ENCODE assay signal across 17 cellular contexts in the genomic region with DNA sequence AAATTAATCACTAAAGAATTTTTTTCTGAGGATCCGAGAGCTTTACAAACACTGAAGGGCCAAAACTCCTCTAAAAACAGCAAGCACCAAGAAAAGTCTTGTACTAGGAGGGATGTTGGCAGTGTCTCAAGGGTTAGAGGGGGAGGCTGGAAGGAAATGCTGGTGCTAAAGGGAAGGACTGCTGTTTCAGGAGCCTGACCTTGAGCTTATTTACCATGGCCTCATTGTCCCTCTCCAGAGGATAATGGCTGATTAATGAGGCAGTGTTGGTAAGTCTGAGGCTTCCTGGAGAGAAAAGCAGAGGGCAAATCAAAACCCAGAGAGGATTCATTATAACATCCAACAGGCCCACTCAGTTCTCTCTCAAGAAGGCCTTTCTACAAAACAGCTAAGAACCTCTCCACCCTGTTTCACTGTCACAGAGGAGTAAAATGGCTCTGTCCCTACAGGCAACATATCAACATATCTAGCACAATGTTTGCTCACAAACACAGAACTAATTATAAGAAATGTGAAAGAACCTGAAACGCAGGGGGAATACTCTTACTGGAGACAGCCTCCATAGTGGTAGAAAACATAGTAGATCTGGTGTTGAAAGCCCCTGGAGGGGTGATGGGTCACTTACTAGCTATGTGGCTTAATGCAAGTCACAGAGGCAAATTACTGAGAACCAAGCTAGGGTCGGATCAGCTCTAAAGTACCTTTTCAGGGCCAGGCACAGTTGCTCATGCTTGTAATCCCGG. TPM values are rescaled to one million over a fixed set of nuclear protein-coding genes. Genes with fewer than 3 reads are reported as not detected.
DNase-seq lines count a peak whose midpoint lies in the region; ATAC-seq lines count a peak whose summit lies in the region.
"Had no signal": no experiment of that assay in that cellular context is flagged by ENCODE, and none has a peak within 500 bp of the region (broad histone marks: within the 10 kb centered on the region; RNA-seq: fewer than 3 reads in every experiment).

No MANE protein-coding gene starts in this region.

- no peaks in the 10 kb centered on the region for H3K9me3 ChIP-seq in mesodermal cell (ENCODE audit: control insufficient read depth, low read length)
- no peaks in the 10 kb centered on the region for H3K9me3 ChIP-seq in T-helper 17 cell (ENCODE audit: control insufficient read depth, low read length, poor library complexity, severe bottlenecking)

- DNase-seq in NCI-H146 (lab: John Stamatoyannopoulos, UW) (peak; percentile 49), NCI-H146 treated with DMSO at 0.1 percent for 48 hours (lab: John Stamatoyannopoulos, UW; ENCODE audit: unreplicated experiment) (no peak), dermis blood vessel endothelial cell (peak; percentile 89), T-helper 17 cell (no peak)
- DNase-seq: activated CD8-positive, alpha-beta T cell treated with anti-CD3 and anti-CD28 coated beads for 36 hours; NCI-H2081 treated with DMSO at 0.1 percent for 48 hours; nucleus accumbens; T-helper 2 cell had no signal

- no peak overlapping the region for H3K4me3 Mint-ChIP-seq in T-helper 17 cell
- H3K4me3 Mint-ChIP-seq: activated CD8-positive, alpha-beta T cell treated with anti-CD3 and anti-CD28 coated beads for 36 hours had no signal

- no peak overlapping the region for H3K4me3 ChIP-seq in mesodermal cell (ENCODE audit: extremely low read depth, insufficient read depth, low read length, poor library complexity, severe bottlenecking)
- H3K4me3 ChIP-seq: K562 had no signal

- peaks cover 7% of the 10 kb centered on the region for H3K36me3 Mint-ChIP-seq in T-helper 17 cell (ENCODE audit: low read depth)
- H3K36me3 Mint-ChIP-seq: activated naive CD4-positive, alpha-beta T cell treated with anti-CD3 and anti-CD28 coated beads, Interleukin-2, amount 50 U/mL, for 72 hours had no signal

- 94 to 97% methylated on average over 2 to 3 of the region's 4 CpGs for WGBS in mesodermal cell (ENCODE audit: insufficient coverage in 2 of 2), 2 experiments

- peak overlapping the region; percentile 23 for H3K27ac ChIP-seq in mesodermal cell (ENCODE audit: low read depth, low read length, severe bottlenecking)
- H3K27ac ChIP-seq in temporal lobe (ENCODE audit: low read depth, low read length): peak overlapping the region; percentile 1

- no peak overlapping the region for H3K27ac Mint-ChIP-seq in T-helper 17 cell
- H3K27ac Mint-ChIP-seq: activated CD8-positive, alpha-beta T cell treated with anti-CD3 and anti-CD28 coated beads for 36 hours had no signal

- peaks cover 10% of the 10 kb centered on the region for H3K4me1 Mint-ChIP-seq in T-helper 17 cell

- peaks cover 50% of the 10 kb centered on the region for H3K36me3 ChIP-seq in mesodermal cell (ENCODE audit: control insufficient read depth, insufficient read depth, low read length)

- no peaks in the 10 kb centered on the region for H3K4me1 ChIP-seq in mesodermal cell (ENCODE audit: control insufficient read depth, insufficient read depth, low read length, poor library complexity, severe bottlenecking)

- ATAC-seq in HG03097 (IDR thresholded peaks at IDR 0.05; ENCODE audit: low FRiP score, unreplicated experiment): no peak
- no peak for ATAC-seq in T-helper 17 cell
- ATAC-seq in GM18519 (IDR thresholded peaks at IDR 0.05; ENCODE audit: low FRiP score, unreplicated experiment): no peak
- ATAC-seq: activated CD8-positive, alpha-beta T cell treated with anti-CD3 and anti-CD28 coated beads for 36 hours; activated naive CD4-positive, alpha-beta T cell treated with anti-CD3 and anti-CD28 coated beads, Interleukin-2, amount 50 U/mL, for 72 hours; K562 had no signal

- H3K27me3 Mint-ChIP-seq in T-helper 17 cell: no peaks in the 10 kb centered on the region
- H3K27me3 Mint-ChIP-seq: activated CD8-positive, alpha-beta T cell treated with anti-CD3 and anti-CD28 coated beads for 36 hours had no signal

RNA-seq across cellular contexts. Expression of a gene that starts 31.5 kb away (rescaled TPM):
- total RNA-seq in dermis blood vessel endothelial cell (151 and 225 TPM in 2 replicates), temporal lobe (110 TPM), T-helper 17 cell (100 to 1,000 TPM; 207 to 208 TPM)
- 146 TPM for polyA plus RNA-seq in mesodermal cell (2013, experiment 1 of 2)
- polyA plus RNA-seq in mesodermal cell (2013, experiment 2 of 2): 135 TPM

RNA-seq across cellular contexts. Expression of a gene that starts 31.8 kb away (rescaled TPM):
- total RNA-seq in dermis blood vessel endothelial cell: 2.8 and 7.8 TPM in 2 replicates
- 5.4 TPM for polyA plus RNA-seq in mesodermal cell (2013, experiment 1 of 2)
- polyA plus RNA-seq in mesodermal cell (2013, experiment 2 of 2): 4.9 TPM
- 5.7 TPM for total RNA-seq in temporal lobe
- 1 to 10 TPM in 1 of 2 donors, under 1 TPM in 1; 0.75 to 4.5 TPM for total RNA-seq in T-helper 17 cell

RNA-seq across cellular contexts. Expression of a gene that starts 50.2 kb away (rescaled TPM):
- total RNA-seq in dermis blood vessel endothelial cell (2.2 and 4.6 TPM in 2 replicates), temporal lobe (2.5 TPM), T-helper 17 cell (10 to 100 TPM; 25.7 to 28.0 TPM)
- polyA plus RNA-seq in mesodermal cell (2013, experiment 1 of 2): 7.6 TPM
- polyA plus RNA-seq in mesodermal cell (2013, experiment 2 of 2): 6.1 TPM

RNA-seq across cellular contexts. Expression of a gene that starts 54.2 kb away (rescaled TPM):
- total RNA-seq in dermis blood vessel endothelial cell (100 and 111 TPM in 2 replicates), temporal lobe (34.4 TPM), T-helper 17 cell (10 to 100 TPM; 43.7 to 74.6 TPM)
- polyA plus RNA-seq in mesodermal cell (2013, experiment 1 of 2): 142 TPM
- polyA plus RNA-seq in mesodermal cell (2013, experiment 2 of 2): 112 TPM

RNA-seq across cellular contexts. Expression of a gene that starts 56.8 kb away (rescaled TPM):
- not detected in 2 replicates for total RNA-seq in dermis blood vessel endothelial cell
- not detected for polyA plus RNA-seq in mesodermal cell (2013, experiment 1 of 2)
- not detected for polyA plus RNA-seq in mesodermal cell (2013, experiment 2 of 2)
- total RNA-seq in temporal lobe: not detected
- not detected for total RNA-seq in T-helper 17 cell
- total RNA-seq: A172; activated CD8-positive, alpha-beta T cell treated with anti-CD3 and anti-CD28 coated beads for 36 hours; activated naive CD4-positive, alpha-beta T cell treated with anti-CD3 and anti-CD28 coated beads, Interleukin-2, amount 50 U/mL, for 72 hours; fibroblast of villous mesenchyme; K562; subcutaneous adipose tissue had no signal
- polyA plus RNA-seq: K562 had no signal

Comparison
In these comparisons a context has a peak if more than half of its experiments do, and no peak if none do; other contexts are left out.
1. DNase-seq: peak in NCI-H146 (single experiment) and dermis blood vessel endothelial cell (single experiment); none in NCI-H146 treated with DMSO at 0.1 percent for 48 hours (single experiment) and T-helper 17 cell (0 of 3).